2 cellular contexts compared by ENCODE assay signal in the genomic region with DNA sequence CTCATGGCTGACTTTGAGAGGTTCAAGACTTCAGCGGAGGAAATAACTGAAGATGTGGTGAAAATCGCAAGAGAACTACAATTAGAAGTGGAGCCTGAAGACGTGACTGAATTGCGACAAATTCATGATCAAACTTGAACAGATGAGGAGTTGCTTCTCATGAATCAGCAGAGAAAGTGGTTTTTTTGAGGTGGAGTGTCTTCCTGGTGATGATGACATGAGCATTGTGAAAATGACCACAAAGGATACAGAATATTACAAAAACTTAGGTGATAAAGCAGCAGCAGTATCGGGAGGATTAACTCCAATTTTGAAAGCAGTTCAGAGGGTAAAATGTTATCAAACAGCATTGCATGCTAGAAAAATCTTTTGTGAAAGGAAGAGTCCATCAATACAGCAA. TPM values are rescaled to one million over a fixed set of nuclear protein-coding genes. Genes with fewer than 3 reads are reported as not detected.
"Had no signal": no experiment of that assay in that cellular context is flagged by ENCODE, and none has a peak within 500 bp of the region (broad histone marks: within the 10 kb centered on the region; RNA-seq: fewer than 3 reads in every experiment).

No MANE protein-coding gene starts in this region.

RNA-seq across cellular contexts. Expression of a gene that starts 58.9 kb away (rescaled TPM):
- total RNA-seq: M059J, SJSA1 had no signal
